8 cellular contexts compared by ENCODE assay signal in genomic region chr11:75400110-75400865, GRCh38. TPM values are rescaled to one million over a fixed set of nuclear protein-coding genes. Genes with fewer than 3 reads are reported as not detected.
A peak's percentile ranks its signal among the peaks of the same experiment; 100 is the strongest.
DNase-seq lines count a peak whose midpoint lies in the region; ATAC-seq and TF ChIP-seq lines count a peak whose summit lies in the region.

No MANE protein-coding gene starts in this region.

- H3K4me1 ChIP-seq in DOHH2 (ENCODE audit: control insufficient read depth, low read length) (peaks cover 34% of the 10 kb centered on the region), right lobe of liver (peaks cover 0 to 17% (median 3%) of the 10 kb centered on the region in 4 donors), thyroid gland (peaks cover 8 to 23% of the 10 kb centered on the region in 2 donors)

- peaks cover 60% of the 10 kb centered on the region for H3K36me3 ChIP-seq in DOHH2 (ENCODE audit: control insufficient read depth, low read length)
- peaks cover 4 to 48% (median 29%) of the 10 kb centered on the region in 4 donors for H3K36me3 ChIP-seq in right lobe of liver
- peaks cover 37 to 39% of the 10 kb centered on the region in 2 donors for H3K36me3 ChIP-seq in thyroid gland

- H3K27ac ChIP-seq in DOHH2 (ENCODE audit: low read depth, low read length) (peak overlapping the region; percentile 84), caudate nucleus (ENCODE audit: low read depth, low read length) (peak overlapping the region; percentile 86), right lobe of liver (peak overlapping the region; percentile 79 to 91 (median 84)), thyroid gland (peak overlapping the region; percentile 81 to 93 (median 93))

- peak in 3 of 4 donors; percentile 14 to 27 (median 19) for ATAC-seq in right lobe of liver
- no peak for ATAC-seq in GM19328 (IDR thresholded peaks at IDR 0.05; ENCODE audit: unreplicated experiment)
- ATAC-seq in HG02763 (IDR thresholded peaks at IDR 0.05; ENCODE audit: unreplicated experiment): no peak

- H3K4me2 ChIP-seq in DOHH2 (ENCODE audit: low read length): peak overlapping the region; percentile 61

- peaks cover 52% of the 10 kb centered on the region for H3F3A ChIP-seq in DOHH2 (ENCODE audit: control insufficient read depth, insufficient read depth)

- WGBS in right lobe of liver (ENCODE audit: insufficient coverage, low coverage, low lambda C conversion rate, missing lambda C conversion rate): 9% methylated on average over 13 of the region's 13 CpGs
- WGBS in thyroid gland, 2 donors: 14 to 19% methylated on average over 13 of the region's 13 CpGs

- DNase-seq in NCI-H69 (lab: John Stamatoyannopoulos, UW) (peak; percentile 37), caudate nucleus (lab: John Stamatoyannopoulos, UW) (no peak), right lobe of liver (no peak), thyroid gland (no peak), hepatic stellate cell (ENCODE audit: low spot score) (no peak)

- TF ChIP-seq CTCF in DOHH2 (IDR thresholded peaks at IDR 0.05; ENCODE audit: low read depth, low read length, poor library complexity, severe bottlenecking) (no peak), right lobe of liver (IDR thresholded peaks at IDR 0.05) (no peak), thyroid gland (IDR thresholded peaks at IDR 0.05) (no peak)

- H3K4me3 ChIP-seq in DOHH2 (ENCODE audit: low read length) (peak overlapping the region; percentile 81), right lobe of liver (peak overlapping the region; percentile 78 to 95 (median 82)), thyroid gland (replicated peaks in 1 of 3) (peak overlapping the region; percentile 45 to 49 (median 46))

- H4K20me1 ChIP-seq in DOHH2 (ENCODE audit: control insufficient read depth, insufficient read depth, low read depth, low read length): peaks cover 46% of the 10 kb centered on the region

- peaks cover 58% of the 10 kb centered on the region for H3K79me2 ChIP-seq in DOHH2 (ENCODE audit: control insufficient read depth, low read length)

- intact Hi-C loops in right lobe of liver (cut with DNase I) (no loop called here), thyroid gland (cut with DNase I) (no loop called here)

- H3K9me3 ChIP-seq in DOHH2 (ENCODE audit: control insufficient read depth, insufficient read depth, low read length) (no peaks in the 10 kb centered on the region), right lobe of liver (no peaks in the 10 kb centered on the region), thyroid gland (no peaks in the 10 kb centered on the region)

- TF ChIP-seq POLR2A in right lobe of liver (IDR thresholded peaks at IDR 0.05) (no peak), thyroid gland (IDR thresholded peaks at IDR 0.05) (no peak)

- H3K9me2 ChIP-seq in DOHH2 (replicated peaks; ENCODE audit: control insufficient read depth, low read length): no peaks in the 10 kb centered on the region

- H3K27me3 ChIP-seq in DOHH2 (ENCODE audit: control insufficient read depth, low read length) (peaks cover 7% of the 10 kb centered on the region), right lobe of liver (no peaks in the 10 kb centered on the region), thyroid gland (no peaks in the 10 kb centered on the region)

RNA-seq across cellular contexts. Expression of gene RPS3, which starts 1.0 kb away (rescaled TPM):
- total RNA-seq in right lobe of liver (100 to 1,000 TPM; 311 to 560 (median 447) TPM), thyroid gland (1,000 to 10,000 TPM; 1,039 to 1,811 (median 1,104) TPM)

RNA-seq across cellular contexts. Expression of gene KLHL35, which starts 32.7 kb away (rescaled TPM):
- under 1 TPM in 1 of 6 experiments, not detected in 5; 0.09 TPM for total RNA-seq in right lobe of liver
- total RNA-seq in thyroid gland: 1 to 10 TPM; 1.1 to 3.6 (median 1.9) TPM

RNA-seq across cellular contexts. Expression of gene ARRB1, which starts 48.8 kb away (rescaled TPM):
- total RNA-seq in right lobe of liver: 10 to 100 TPM in 5 of 6 experiments, 1 to 10 TPM in 1; 8.6 to 26.4 (median 24.5) TPM
- 10 to 100 TPM; 15.7 to 44.7 (median 27.7) TPM for total RNA-seq in thyroid gland

Comparison
In these comparisons a context has a peak if more than half of its experiments do, and no peak if none do; other contexts are left out.
1. ATAC-seq: peak in right lobe of liver (3 of 4); none in GM19328 (single experiment) and HG02763 (single experiment).
2. Peak in every context shown above with its lines, with median percentiles within 50 percentile points of each other: H3K27ac ChIP-seq and H3K4me3 ChIP-seq.